18 cellular contexts compared by ENCODE assay signal in the genomic region with DNA sequence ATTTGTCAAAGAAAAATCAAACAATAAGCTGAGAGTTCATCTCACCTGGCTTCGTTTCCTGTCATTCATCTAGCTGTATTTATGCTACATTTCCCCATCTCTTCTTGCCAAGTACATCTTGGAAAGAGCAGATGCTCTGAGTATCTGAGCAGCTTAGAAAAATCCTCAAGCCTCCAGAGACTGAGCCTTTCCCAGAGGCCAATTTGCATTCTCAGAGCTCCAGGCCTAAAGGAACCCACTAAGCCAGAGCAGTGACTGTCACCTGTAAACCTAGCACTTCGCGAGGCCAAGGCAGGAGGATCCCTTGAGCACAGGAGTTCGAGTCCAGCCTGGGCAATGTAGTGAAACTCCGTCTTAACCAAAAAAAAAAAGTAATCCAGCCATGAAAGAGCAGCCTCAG.
A peak's percentile ranks its signal among the peaks of the same experiment; 100 is the strongest.
DNase-seq lines count a peak whose midpoint lies in the region; FAIRE-seq and TF ChIP-seq lines count a peak whose summit lies in the region.
"Had no signal": no experiment of that assay in that cellular context is flagged by ENCODE, and none has a peak within 500 bp of the region (broad histone marks: within the 10 kb centered on the region; RNA-seq: fewer than 3 reads in every experiment).

No MANE protein-coding gene starts in this region.

- H3K4me3 Mint-ChIP-seq in brain: no peak overlapping the region
- H3K4me3 Mint-ChIP-seq: H9 had no signal

- H3K79me1 ChIP-seq in mesendoderm (ENCODE audit: low read length): peaks cover 8% of the 10 kb centered on the region

- H3K27ac Mint-ChIP-seq in brain: peak overlapping the region in 4 of 5 experiments; percentile 45 to 95 (median 65)

- no peak overlapping the region for H3K4me2 ChIP-seq in mesendoderm (ENCODE audit: low read length)

- H3K4me3 ChIP-seq in sigmoid colon: no peak overlapping the region
- H3K4me3 ChIP-seq in mesendoderm (ENCODE audit: low read length): no peak overlapping the region

- no peak overlapping the region for H2BK120ac ChIP-seq in mesendoderm (ENCODE audit: low read depth, low read length)

- no peaks in the 10 kb centered on the region for H3K27me3 Mint-ChIP-seq in brain

- intact Hi-C loops in sigmoid colon (cut with DNase I): no loop called here

- WGBS in sigmoid colon, 2 donors: 94 to 95% methylated on average over 5 of the region's 5 CpGs
- WGBS in mesendoderm (ENCODE audit: extremely low coverage, insufficient coverage, low lambda C conversion rate): no CpG with 5 or more reads among the region's 5 CpGs

- no peak overlapping the region for H3K18ac ChIP-seq in mesendoderm (ENCODE audit: low read length)

- peak; percentile 93 for FAIRE-seq in D721Med (lab: Jason Lieb, UNC)
- FAIRE-seq: HTR-8/SVneo had no signal

- no peak overlapping the region for H3K9ac ChIP-seq in mesendoderm (ENCODE audit: low read length)

- H3K56ac ChIP-seq in mesendoderm (ENCODE audit: low read length): no peak overlapping the region

- H2BK15ac ChIP-seq in mesendoderm (replicated peaks; ENCODE audit: low read depth): no peak overlapping the region

- no peak overlapping the region for H2BK5ac ChIP-seq in mesendoderm (ENCODE audit: low read length)

- no peak overlapping the region for H4K8ac ChIP-seq in mesendoderm (ENCODE audit: low read depth, low read length)

- H3K27ac ChIP-seq in sigmoid colon (peak overlapping the region; percentile 13 to 72 (median 17)), mesendoderm (ENCODE audit: low read depth, low read length) (no peak overlapping the region)
- H3K27ac ChIP-seq: RWPE1 had no signal

- H3K9me3 Mint-ChIP-seq in brain: peaks cover 0 to 4% (median 0%) of the 10 kb centered on the region in 5 experiments
- H3K9me3 Mint-ChIP-seq: H9 had no signal

- H4K5ac ChIP-seq in mesendoderm (ENCODE audit: low read length): no peak overlapping the region

- H3K4ac ChIP-seq in mesendoderm (ENCODE audit: low read depth, low read length): no peak overlapping the region

- H2AK5ac ChIP-seq in mesendoderm (ENCODE audit: low read length): no peak overlapping the region

- TF ChIP-seq CTCF in D721Med (IDR thresholded peaks at IDR 0.05; ENCODE audit: insufficient read depth, missing control alignments): no peak
- TF ChIP-seq CTCF in brain (conservative IDR thresholded peaks at IDR 0.05): no peak
- TF ChIP-seq CTCF in sigmoid colon (IDR thresholded peaks at IDR 0.05): no peak

- H3K4me1 Mint-ChIP-seq in brain: peaks cover 40% of the 10 kb centered on the region

- TF ChIP-seq POLR2A in sigmoid colon (IDR thresholded peaks at IDR 0.05): no peak

- peaks cover 7% of the 10 kb centered on the region for H3K36me3 Mint-ChIP-seq in brain

- H3K4me1 ChIP-seq in sigmoid colon: peaks cover 0 to 30% (median 23%) of the 10 kb centered on the region in 4 donors
- H3K4me1 ChIP-seq in mesendoderm (ENCODE audit: control insufficient read depth, low read depth, low read length): peaks cover 15% of the 10 kb centered on the region

- H3K36me3 ChIP-seq in sigmoid colon (no peaks in the 10 kb centered on the region), mesendoderm (ENCODE audit: control insufficient read depth, insufficient read depth, low read length) (no peaks in the 10 kb centered on the region)

- H3K23ac ChIP-seq in mesendoderm (ENCODE audit: low read length): no peak overlapping the region

- no peak for TF ChIP-seq EP300 in sigmoid colon (IDR thresholded peaks at IDR 0.05)

- no peaks in the 10 kb centered on the region for H3K79me2 ChIP-seq in mesendoderm (ENCODE audit: control insufficient read depth, insufficient read depth, low read length)

- DNase-seq in D721Med (ENCODE audit: insufficient read length, low spot score) (peak; percentile 83), NCI-H446 treated with DMSO at 0.1 percent for 48 hours (lab: John Stamatoyannopoulos, UW) (peak; percentile 45), sigmoid colon (no peak), germinal center (ENCODE audit: low spot score) (no peak), T-helper 2 cell (no peak), mesendoderm (no peak)
- DNase-seq: ACHN, C1 segment of cervical spinal cord, DMS79 treated with DMSO at 0.1 percent for 48 hours, H9, IMR-90, NCI-H1417 treated with DMSO at 0.1 percent for 48 hours, NCI-H1930, NCI-H748 treated with DMSO at 0.1 percent for 48 hours, PC-3 had no signal

- no peaks in the 10 kb centered on the region for H3K9me3 ChIP-seq in sigmoid colon

- H3K27me3 ChIP-seq in sigmoid colon (no peaks in the 10 kb centered on the region), mesendoderm (ENCODE audit: insufficient read depth, low read length, poor library complexity) (no peaks in the 10 kb centered on the region)

Comparison
In these comparisons a context has a peak if more than half of its experiments do, and no peak if none do; other contexts are left out.
1. DNase-seq: peak in D721Med (single experiment) and NCI-H446 treated with DMSO at 0.1 percent for 48 hours (single experiment); none in sigmoid colon (single experiment), germinal center (single experiment), T-helper 2 cell (0 of 5) and mesendoderm (single experiment).